In the genomic region with DNA sequence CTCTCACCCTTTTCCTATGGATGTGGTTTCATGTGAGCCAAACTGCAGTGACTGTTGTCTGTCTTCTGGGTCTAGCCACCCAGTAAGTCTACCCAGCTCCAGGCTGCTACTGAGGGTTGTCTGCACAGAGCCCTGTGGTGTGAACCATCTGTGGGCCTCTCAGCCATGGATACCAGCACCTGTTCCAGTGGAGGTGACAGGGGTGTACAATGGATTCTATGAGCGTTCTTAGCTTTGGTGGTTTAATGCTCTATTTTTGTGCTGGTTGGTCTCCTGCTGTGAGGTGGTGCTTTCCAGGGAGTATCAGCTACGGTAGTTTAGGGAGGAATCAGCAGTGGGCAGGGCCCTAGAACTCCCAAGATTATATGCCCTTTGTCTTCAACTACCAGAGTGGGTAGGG, we compare ENCODE assay signal across 19 cellular contexts.
DNase-seq lines count a peak whose midpoint lies in the region; ATAC-seq lines count a peak whose summit lies in the region.
"Had no signal": no experiment of that assay in that cellular context is flagged by ENCODE, and none has a peak within 500 bp of the region (broad histone marks: within the 10 kb centered on the region; RNA-seq: fewer than 3 reads in every experiment).

No MANE protein-coding gene starts in this region.

- H2BK12ac ChIP-seq in mesenchymal stem cell (ENCODE audit: low read length in 2 of 2) = peak overlapping the region; percentile 10 to 94

- H3K4me2 ChIP-seq in mesenchymal stem cell (ENCODE audit: low read length, poor library complexity, severe bottlenecking) = no peak overlapping the region
- H3K4me2 ChIP-seq: A549; BLaER1 treated with 17β-estradiol and CSF1 and Interleukin-3, amounts not matched to agents 10 nM and 100 nM had no signal

- H3K23ac ChIP-seq in mesenchymal stem cell (ENCODE audit: low read length in 2 of 2) = no peak overlapping the region

- H2AK5ac ChIP-seq in mesenchymal stem cell (ENCODE audit: low read length, severe bottlenecking) = no peak overlapping the region

- 100% methylated on average over 2 of the region's 2 CpGs for WGBS in mesenchymal stem cell

- DNase-seq in NCI-H2171 treated with DMSO at 0.1 percent for 48 hours (lab: John Stamatoyannopoulos, UW) (peak; percentile 8), NCI-H2171 (lab: John Stamatoyannopoulos, UW) (no peak), SJCRH30 (peak; percentile 30 to 58), mesenchymal stem cell (no peak)
- DNase-seq: 8988T; ACHN; AML-193; BE2C; CD4-positive, alpha-beta T cell; CD8-positive, alpha-beta memory T cell; DMS153; DND-41; GOT3; HFFc6 had no signal

- H3K9ac ChIP-seq in mesenchymal stem cell (ENCODE audit: low read length) = no peak overlapping the region
- H3K9ac ChIP-seq: BLaER1 treated with 17β-estradiol and CSF1 and Interleukin-3, amounts not matched to agents 10 nM and 100 nM had no signal

- H3K4me3 ChIP-seq in SJCRH30 = no peak overlapping the region
- no peak overlapping the region for H3K4me3 ChIP-seq in mesenchymal stem cell (ENCODE audit: insufficient read depth in 1 of 2, low read depth in 1 of 2, low read length in 2 of 2)
- H3K4me3 ChIP-seq: A549; BLaER1 treated with 17β-estradiol and CSF1 and Interleukin-3, amounts not matched to agents 10 nM and 100 nM; HAP-1 had no signal

- peak overlapping the region; percentile 23 for H4K8ac ChIP-seq in mesenchymal stem cell (ENCODE audit: low read length)

- no peaks in the 10 kb centered on the region for H3K79me1 ChIP-seq in mesenchymal stem cell (replicated peaks; ENCODE audit: low read length, poor library complexity, severe bottlenecking)

- H3K9me3 ChIP-seq in SJCRH30 (replicated peaks) (no peaks in the 10 kb centered on the region), mesenchymal stem cell (ENCODE audit: control insufficient read depth, low read length) (no peaks in the 10 kb centered on the region)
- H3K9me3 ChIP-seq: BE2C had no signal

- peak overlapping the region; percentile 23 for H2BK15ac ChIP-seq in mesenchymal stem cell (ENCODE audit: low read depth, poor library complexity, severe bottlenecking)

- H3K27ac ChIP-seq in SJCRH30 (no peak overlapping the region), mesenchymal stem cell (ENCODE audit: low read length, poor library complexity, severe bottlenecking) (no peak overlapping the region)
- H3K27ac ChIP-seq: A549; BLaER1 treated with 17β-estradiol and CSF1 and Interleukin-3, amounts not matched to agents 10 nM and 100 nM had no signal

- no peaks in the 10 kb centered on the region for H3K36me3 ChIP-seq in SJCRH30
- no peaks in the 10 kb centered on the region for H3K36me3 ChIP-seq in mesenchymal stem cell (ENCODE audit: control insufficient read depth in 1 of 2, insufficient read depth in 2 of 2, low read depth in 1 of 2, low read length in 2 of 2)
- H3K36me3 ChIP-seq: BE2C; BLaER1 treated with 17β-estradiol and CSF1 and Interleukin-3, amounts not matched to agents 10 nM and 100 nM; HAP-1 had no signal

- H3K14ac ChIP-seq in mesenchymal stem cell (ENCODE audit: low read length in 2 of 2) = no peak overlapping the region

- H2AFZ ChIP-seq in mesenchymal stem cell (ENCODE audit: low read depth, low read length) = no peak overlapping the region

- H3K18ac ChIP-seq in mesenchymal stem cell (ENCODE audit: low read depth in 1 of 2, low read length in 2 of 2) = no peak overlapping the region

- H3K4ac ChIP-seq in mesenchymal stem cell (ENCODE audit: low read depth in 1 of 2, low read length in 2 of 2) = peak overlapping the region in 1 of 2 experiments; percentile 35

- no peaks in the 10 kb centered on the region for H3K27me3 ChIP-seq in SJCRH30
- H3K27me3 ChIP-seq in mesenchymal stem cell (ENCODE audit: control insufficient read depth in 1 of 2, insufficient read depth in 1 of 2, low read length in 2 of 2) = no peaks in the 10 kb centered on the region
- H3K27me3 ChIP-seq: BE2C; BLaER1 treated with 17β-estradiol and CSF1 and Interleukin-3, amounts not matched to agents 10 nM and 100 nM had no signal

- H3K4me1 ChIP-seq in SJCRH30 (no peaks in the 10 kb centered on the region), mesenchymal stem cell (ENCODE audit: control insufficient read depth, insufficient read depth, low read depth, low read length) (no peaks in the 10 kb centered on the region)
- H3K4me1 ChIP-seq: A549, BE2C, HAP-1 had no signal

- ATAC-seq in HG03280 (IDR thresholded peaks at IDR 0.05; ENCODE audit: unreplicated experiment) = no peak
- no peak for ATAC-seq in HG03469 (IDR thresholded peaks at IDR 0.05; ENCODE audit: unreplicated experiment)
- ATAC-seq: A549 had no signal

- no peak overlapping the region for H4K91ac ChIP-seq in mesenchymal stem cell (ENCODE audit: low read length)

- H2BK5ac ChIP-seq in mesenchymal stem cell (ENCODE audit: low read depth, low read length, poor library complexity, severe bottlenecking) = no peak overlapping the region

- H2BK120ac ChIP-seq in mesenchymal stem cell (ENCODE audit: low read depth, low read length) = no peak overlapping the region

Comparison
In these comparisons a context has a peak if more than half of its experiments do, and no peak if none do; other contexts are left out.
1. DNase-seq: peak in NCI-H2171 treated with DMSO at 0.1 percent for 48 hours (single experiment) and SJCRH30 (2 of 2); none in NCI-H2171 (single experiment) and mesenchymal stem cell (single experiment).